18 cellular contexts compared by ENCODE assay signal in the genomic region with DNA sequence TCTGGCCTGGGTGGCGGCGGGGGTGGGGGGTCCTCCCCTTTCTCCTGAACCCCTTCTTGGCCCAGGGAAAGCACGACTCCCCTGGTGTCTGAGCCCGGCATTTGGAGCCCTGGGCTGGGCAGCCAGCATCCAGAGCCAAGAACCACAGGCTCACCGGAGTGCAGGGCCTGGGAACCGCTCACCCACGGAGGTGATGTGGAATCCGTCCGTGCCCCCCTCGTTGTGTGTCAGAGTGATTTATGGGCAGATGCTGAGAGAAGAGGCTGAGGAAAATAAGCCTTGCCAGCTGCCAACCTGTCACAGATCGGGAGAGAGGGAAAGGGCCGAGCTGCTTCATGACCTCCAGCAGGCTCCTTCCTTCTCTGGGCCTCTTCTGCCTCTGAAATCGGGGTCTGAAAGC. TPM values are rescaled to one million over a fixed set of nuclear protein-coding genes. Genes with fewer than 3 reads are reported as not detected.
A peak's percentile ranks its signal among the peaks of the same experiment; 100 is the strongest.
DNase-seq lines count a peak whose midpoint lies in the region; ATAC-seq and TF ChIP-seq lines count a peak whose summit lies in the region.
"Had no signal": no experiment of that assay in that cellular context is flagged by ENCODE, and none has a peak within 500 bp of the region (broad histone marks: within the 10 kb centered on the region; RNA-seq: fewer than 3 reads in every experiment).

No MANE protein-coding gene starts in this region.

- intact Hi-C loops in spleen (cut with DNase I; ENCODE audit: low total_unique reads) = no loop called here
- intact Hi-C loops in prostate gland (cut with DNase I) = no loop called here

- 73 to 82% (median 77%) methylated on average over 7 to 13 of the region's 13 CpGs for WGBS in spleen, 5 donors
- WGBS in prostate gland = 57% methylated on average over 13 of the region's 13 CpGs

- H3K9me3 ChIP-seq in spleen (no peaks in the 10 kb centered on the region), prostate gland (no peaks in the 10 kb centered on the region)

- peak; percentile 5 for DNase-seq in NCI-H128 (lab: John Stamatoyannopoulos, UW; ENCODE audit: unreplicated experiment)
- peak; percentile 34 for DNase-seq in NCI-H1694 treated with DMSO at 0.1 percent for 48 hours (lab: John Stamatoyannopoulos, UW)
- peak; percentile 79 for DNase-seq in NCI-H82 (lab: John Stamatoyannopoulos, UW)
- DNase-seq in left kidney (ENCODE audit: low read depth, low spot score) = peak; percentile 90
- no peak for DNase-seq in spleen
- no peak for DNase-seq in prostate gland (ENCODE audit: low spot score)
- DNase-seq: GF-D8, NCI-H1048, NCI-H187 treated with DMSO at 0.1 percent for 48 hours, NCI-H774, T-helper 17 cell had no signal

- H3K36me3 ChIP-seq in spleen (no peaks in the 10 kb centered on the region), prostate gland (no peaks in the 10 kb centered on the region)

- H3K4me3 ChIP-seq in spleen (no peak overlapping the region), prostate gland (no peak overlapping the region)
- H3K4me3 ChIP-seq: GM23338 had no signal

- H3K4me1 ChIP-seq in spleen (no peaks in the 10 kb centered on the region), prostate gland (replicated peaks) (no peaks in the 10 kb centered on the region)

- H3K27ac ChIP-seq in spleen (no peak overlapping the region), prostate gland (no peak overlapping the region)
- H3K27ac ChIP-seq: C4-2B had no signal

- TF ChIP-seq CTCF in spleen (IDR thresholded peaks at IDR 0.05 in 8 of 11, conservative IDR thresholded peaks at IDR 0.05 in 3 of 11) (no peak), prostate gland (IDR thresholded peaks at IDR 0.05) (no peak)

- TF ChIP-seq POLR2A in spleen (IDR thresholded peaks at IDR 0.05) = no peak
- TF ChIP-seq POLR2A in prostate gland (IDR thresholded peaks at IDR 0.05) = no peak

- no peak for ATAC-seq in GM21367 (IDR thresholded peaks at IDR 0.05; ENCODE audit: unreplicated experiment)
- ATAC-seq: GM23338, HCT116, HepG2, T-helper 17 cell had no signal

- H3K27me3 ChIP-seq in spleen (replicated peaks in 1 of 7) = no peaks in the 10 kb centered on the region
- H3K27me3 ChIP-seq in prostate gland (replicated peaks; ENCODE audit: insufficient read depth) = no peaks in the 10 kb centered on the region

RNA-seq across cellular contexts. Expression of gene WNT11, which starts 33.7 kb away (rescaled TPM):
- total RNA-seq in spleen (1 to 10 TPM in 6 of 7 donors, under 1 TPM in 1; 0.85 to 4.2 (median 3.1) TPM), prostate gland (1 to 10 TPM; 4.1 to 9.3 TPM)
- polyA plus RNA-seq in spleen = under 1 TPM; 0.09 to 0.67 (median 0.62) TPM
- total RNA-seq: MCF 10A, OCI-LY7 had no signal

Comparison
In these comparisons a context has a peak if more than half of its experiments do, and no peak if none do; other contexts are left out.
1. DNase-seq: peak in NCI-H128 (single experiment), NCI-H1694 treated with DMSO at 0.1 percent for 48 hours (single experiment), NCI-H82 (single experiment) and left kidney (single experiment); none in spleen (single experiment) and prostate gland (single experiment).